Comparison of ENCODE assay signal across 1 cellular context in the genomic region with DNA sequence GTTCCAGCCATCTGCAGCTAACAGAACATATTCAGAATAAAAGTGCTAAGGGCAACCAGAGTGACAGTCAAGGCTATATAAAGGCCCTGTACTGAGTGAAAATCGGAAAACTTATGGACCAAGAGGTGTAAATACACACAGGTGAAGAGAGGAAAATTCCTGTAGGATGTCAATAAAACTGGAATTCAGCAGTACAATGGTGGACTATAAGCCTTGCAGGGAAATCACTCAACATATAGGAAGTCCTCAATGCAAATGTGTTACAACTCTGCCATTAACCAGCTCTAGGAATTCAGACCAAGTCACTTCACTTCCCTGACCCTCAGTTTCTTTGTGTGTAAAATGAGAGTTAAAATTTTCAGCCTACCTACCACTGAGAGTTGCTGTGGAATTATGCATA.
TF ChIP-seq lines count a peak whose summit lies in the region.

No MANE protein-coding gene starts in this region.

TF ChIP-seq in HepG2, 621 proteins besides CTCF, POLR2A, EP300 and RAD21 (continues in another document):
- TF ChIP-seq MYC (CRISPR knock-in tag; IDR thresholded peaks at IDR 0.05; ENCODE audit: borderline replicate concordance) (no peak), EED (CRISPR knock-in tag; IDR thresholded peaks at IDR 0.05) (no peak), CC2D1A (CRISPR knock-in tag; IDR thresholded peaks at IDR 0.05) (no peak), LCORL (IDR thresholded peaks at IDR 0.05) (no peak), LCORL (CRISPR knock-in tag; IDR thresholded peaks at IDR 0.05) (no peak), SOX13 (IDR thresholded peaks at IDR 0.05) (no peak), SOX13 (CRISPR knock-in tag; conservative IDR thresholded peaks at IDR 0.05 in 1 of 2, IDR thresholded peaks at IDR 0.05 in 1 of 2) (peak in 1 of 2 experiments; percentile 64; a peak in 1 of 4 replicates), PCBP2 (optimal IDR thresholded peaks at IDR 0.05; ENCODE audit: low read depth, low read length, poor library complexity, severe bottlenecking) (no peak), PHF5A (CRISPR knock-in tag; IDR thresholded peaks at IDR 0.05; ENCODE audit: low read depth, unreplicated experiment) (no peak), ZNF839 (CRISPR knock-in tag; IDR thresholded peaks at IDR 0.05; ENCODE audit: borderline replicate concordance) (no peak), ELF3 (CRISPR knock-in tag; IDR thresholded peaks at IDR 0.05) (peak; percentile 46; the same call in 1 of the 2 replicates), ZNF850 (CRISPR knock-in tag; conservative IDR thresholded peaks at IDR 0.05) (no peak), HDAC2 (CRISPR knock-in tag; IDR thresholded peaks at IDR 0.05) (peak; percentile 10; the same call in 1 of the 2 replicates), RFX5 (IDR thresholded peaks at IDR 0.05; ENCODE audit: low read depth, low read length) (no peak), GPN1 (CRISPR knock-in tag; IDR thresholded peaks at IDR 0.05; ENCODE audit: borderline replicate concordance) (no peak), CENPX (CRISPR knock-in tag; IDR thresholded peaks at IDR 0.05) (no peak), ZFYVE20 (CRISPR knock-in tag; IDR thresholded peaks at IDR 0.05; ENCODE audit: borderline replicate concordance, low read depth) (no peak), ZC3H4 (CRISPR knock-in tag; IDR thresholded peaks at IDR 0.05; ENCODE audit: borderline replicate concordance) (no peak), ZSCAN25 (CRISPR knock-in tag; IDR thresholded peaks at IDR 0.05) (no peak), PTBP1 (IDR thresholded peaks at IDR 0.05; ENCODE audit: low read depth, low read length, poor library complexity, severe bottlenecking) (no peak), TGIF2 (CRISPR knock-in tag; IDR thresholded peaks at IDR 0.05) (no peak), FOXA3 (CRISPR knock-in tag; IDR thresholded peaks at IDR 0.05) (peak; percentile 63), ZFP36L2 (CRISPR knock-in tag; IDR thresholded peaks at IDR 0.05) (no peak), ZNF549 (CRISPR knock-in tag; IDR thresholded peaks at IDR 0.05) (no peak), ZNF766 (CRISPR knock-in tag; IDR thresholded peaks at IDR 0.05; ENCODE audit: borderline replicate concordance) (no peak), SOX5 (CRISPR knock-in tag; IDR thresholded peaks at IDR 0.05; ENCODE audit: borderline replicate concordance) (peak; percentile 68; the same call in 1 of the 2 replicates), ADNP (CRISPR knock-in tag; IDR thresholded peaks at IDR 0.05) (no peak), ARNT2 (CRISPR knock-in tag; IDR thresholded peaks at IDR 0.05; ENCODE audit: low read depth) (no peak), ZNF326 (CRISPR knock-in tag; IDR thresholded peaks at IDR 0.05; ENCODE audit: borderline replicate concordance) (no peak), ZNF782 (CRISPR knock-in tag; IDR thresholded peaks at IDR 0.05; ENCODE audit: borderline replicate concordance) (no peak), ZNF883 (CRISPR knock-in tag; IDR thresholded peaks at IDR 0.05; ENCODE audit: not compliant biosample characterization) (no peak), ZMYM3 (CRISPR knock-in tag; IDR thresholded peaks at IDR 0.05) (no peak), SETDB1 (CRISPR knock-in tag; IDR thresholded peaks at IDR 0.05; ENCODE audit: borderline replicate concordance) (no peak), ZNF12 (CRISPR knock-in tag; IDR thresholded peaks at IDR 0.05) (no peak), CEBPG (CRISPR knock-in tag; IDR thresholded peaks at IDR 0.05) (peak; percentile 26; the same call in 1 of the 2 replicates)
- TF ChIP-seq, protein P1, sequence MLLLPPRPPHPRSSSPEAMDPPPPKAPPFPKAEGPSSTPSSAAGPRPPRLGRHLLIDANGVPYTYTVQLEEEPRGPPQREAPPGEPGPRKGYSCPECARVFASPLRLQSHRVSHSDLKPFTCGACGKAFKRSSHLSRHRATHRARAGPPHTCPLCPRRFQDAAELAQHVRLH (CRISPR knock-in tag; IDR thresholded peaks at IDR 0.05; ENCODE audit: borderline replicate concordance, low read depth): no peak
- TF ChIP-seq, protein P2, sequence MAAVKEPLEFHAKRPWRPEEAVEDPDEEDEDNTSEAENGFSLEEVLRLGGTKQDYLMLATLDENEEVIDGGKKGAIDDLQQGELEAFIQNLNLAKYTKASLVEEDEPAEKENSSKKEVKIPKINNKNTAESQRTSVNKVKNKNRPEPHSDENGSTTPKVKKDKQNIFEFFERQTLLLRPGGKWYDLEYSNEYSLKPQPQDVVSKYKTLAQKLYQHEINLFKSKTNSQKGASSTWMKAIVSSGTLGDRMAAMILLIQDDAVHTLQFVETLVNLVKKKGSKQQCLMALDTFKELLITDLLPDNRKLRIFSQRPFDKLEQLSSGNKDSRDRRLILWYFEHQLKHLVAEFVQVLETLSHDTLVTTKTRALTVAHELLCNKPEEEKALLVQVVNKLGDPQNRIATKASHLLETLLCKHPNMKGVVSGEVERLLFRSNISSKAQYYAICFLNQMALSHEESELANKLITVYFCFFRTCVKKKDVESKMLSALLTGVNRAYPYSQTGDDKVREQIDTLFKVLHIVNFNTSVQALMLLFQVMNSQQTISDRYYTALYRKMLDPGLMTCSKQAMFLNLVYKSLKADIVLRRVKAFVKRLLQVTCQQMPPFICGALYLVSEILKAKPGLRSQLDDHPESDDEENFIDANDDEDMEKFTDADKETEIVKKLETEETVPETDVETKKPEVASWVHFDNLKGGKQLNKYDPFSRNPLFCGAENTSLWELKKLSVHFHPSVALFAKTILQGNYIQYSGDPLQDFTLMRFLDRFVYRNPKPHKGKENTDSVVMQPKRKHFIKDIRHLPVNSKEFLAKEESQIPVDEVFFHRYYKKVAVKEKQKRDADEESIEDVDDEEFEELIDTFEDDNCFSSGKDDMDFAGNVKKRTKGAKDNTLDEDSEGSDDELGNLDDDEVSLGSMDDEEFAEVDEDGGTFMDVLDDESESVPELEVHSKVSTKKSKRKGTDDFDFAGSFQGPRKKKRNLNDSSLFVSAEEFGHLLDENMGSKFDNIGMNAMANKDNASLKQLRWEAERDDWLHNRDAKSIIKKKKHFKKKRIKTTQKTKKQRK (IDR thresholded peaks at IDR 0.05; ENCODE audit: low read length): no peak
- TF ChIP-seq, protein P3, sequence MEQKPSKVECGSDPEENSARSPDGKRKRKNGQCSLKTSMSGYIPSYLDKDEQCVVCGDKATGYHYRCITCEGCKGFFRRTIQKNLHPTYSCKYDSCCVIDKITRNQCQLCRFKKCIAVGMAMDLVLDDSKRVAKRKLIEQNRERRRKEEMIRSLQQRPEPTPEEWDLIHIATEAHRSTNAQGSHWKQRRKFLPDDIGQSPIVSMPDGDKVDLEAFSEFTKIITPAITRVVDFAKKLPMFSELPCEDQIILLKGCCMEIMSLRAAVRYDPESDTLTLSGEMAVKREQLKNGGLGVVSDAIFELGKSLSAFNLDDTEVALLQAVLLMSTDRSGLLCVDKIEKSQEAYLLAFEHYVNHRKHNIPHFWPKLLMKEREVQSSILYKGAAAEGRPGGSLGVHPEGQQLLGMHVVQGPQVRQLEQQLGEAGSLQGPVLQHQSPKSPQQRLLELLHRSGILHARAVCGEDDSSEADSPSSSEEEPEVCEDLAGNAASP (CRISPR knock-in tag; IDR thresholded peaks at IDR 0.05; ENCODE audit: borderline replicate concordance): no peak
- TF ChIP-seq, protein P4, sequence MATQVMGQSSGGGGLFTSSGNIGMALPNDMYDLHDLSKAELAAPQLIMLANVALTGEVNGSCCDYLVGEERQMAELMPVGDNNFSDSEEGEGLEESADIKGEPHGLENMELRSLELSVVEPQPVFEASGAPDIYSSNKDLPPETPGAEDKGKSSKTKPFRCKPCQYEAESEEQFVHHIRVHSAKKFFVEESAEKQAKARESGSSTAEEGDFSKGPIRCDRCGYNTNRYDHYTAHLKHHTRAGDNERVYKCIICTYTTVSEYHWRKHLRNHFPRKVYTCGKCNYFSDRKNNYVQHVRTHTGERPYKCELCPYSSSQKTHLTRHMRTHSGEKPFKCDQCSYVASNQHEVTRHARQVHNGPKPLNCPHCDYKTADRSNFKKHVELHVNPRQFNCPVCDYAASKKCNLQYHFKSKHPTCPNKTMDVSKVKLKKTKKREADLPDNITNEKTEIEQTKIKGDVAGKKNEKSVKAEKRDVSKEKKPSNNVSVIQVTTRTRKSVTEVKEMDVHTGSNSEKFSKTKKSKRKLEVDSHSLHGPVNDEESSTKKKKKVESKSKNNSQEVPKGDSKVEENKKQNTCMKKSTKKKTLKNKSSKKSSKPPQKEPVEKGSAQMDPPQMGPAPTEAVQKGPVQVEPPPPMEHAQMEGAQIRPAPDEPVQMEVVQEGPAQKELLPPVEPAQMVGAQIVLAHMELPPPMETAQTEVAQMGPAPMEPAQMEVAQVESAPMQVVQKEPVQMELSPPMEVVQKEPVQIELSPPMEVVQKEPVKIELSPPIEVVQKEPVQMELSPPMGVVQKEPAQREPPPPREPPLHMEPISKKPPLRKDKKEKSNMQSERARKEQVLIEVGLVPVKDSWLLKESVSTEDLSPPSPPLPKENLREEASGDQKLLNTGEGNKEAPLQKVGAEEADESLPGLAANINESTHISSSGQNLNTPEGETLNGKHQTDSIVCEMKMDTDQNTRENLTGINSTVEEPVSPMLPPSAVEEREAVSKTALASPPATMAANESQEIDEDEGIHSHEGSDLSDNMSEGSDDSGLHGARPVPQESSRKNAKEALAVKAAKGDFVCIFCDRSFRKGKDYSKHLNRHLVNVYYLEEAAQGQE (IDR thresholded peaks at IDR 0.05; ENCODE audit: borderline replicate concordance in 1 of 2, low read depth in 1 of 2, low read length in 2 of 2): no peak
- TF ChIP-seq, protein P5, sequence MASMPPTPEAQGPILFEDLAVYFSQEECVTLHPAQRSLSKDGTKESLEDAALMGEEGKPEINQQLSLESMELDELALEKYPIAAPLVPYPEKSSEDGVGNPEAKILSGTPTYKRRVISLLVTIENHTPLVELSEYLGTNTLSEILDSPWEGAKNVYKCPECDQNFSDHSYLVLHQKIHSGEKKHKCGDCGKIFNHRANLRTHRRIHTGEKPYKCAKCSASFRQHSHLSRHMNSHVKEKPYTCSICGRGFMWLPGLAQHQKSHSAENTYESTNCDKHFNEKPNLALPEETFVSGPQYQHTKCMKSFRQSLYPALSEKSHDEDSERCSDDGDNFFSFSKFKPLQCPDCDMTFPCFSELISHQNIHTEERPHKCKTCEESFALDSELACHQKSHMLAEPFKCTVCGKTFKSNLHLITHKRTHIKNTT (CRISPR knock-in tag; IDR thresholded peaks at IDR 0.05): no peak
- TF ChIP-seq, protein P6, sequence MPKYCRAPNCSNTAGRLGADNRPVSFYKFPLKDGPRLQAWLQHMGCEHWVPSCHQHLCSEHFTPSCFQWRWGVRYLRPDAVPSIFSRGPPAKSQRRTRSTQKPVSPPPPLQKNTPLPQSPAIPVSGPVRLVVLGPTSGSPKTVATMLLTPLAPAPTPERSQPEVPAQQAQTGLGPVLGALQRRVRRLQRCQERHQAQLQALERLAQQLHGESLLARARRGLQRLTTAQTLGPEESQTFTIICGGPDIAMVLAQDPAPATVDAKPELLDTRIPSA (CRISPR knock-in tag; IDR thresholded peaks at IDR 0.05; ENCODE audit: borderline replicate concordance): no peak
- TF ChIP-seq, protein P7, sequence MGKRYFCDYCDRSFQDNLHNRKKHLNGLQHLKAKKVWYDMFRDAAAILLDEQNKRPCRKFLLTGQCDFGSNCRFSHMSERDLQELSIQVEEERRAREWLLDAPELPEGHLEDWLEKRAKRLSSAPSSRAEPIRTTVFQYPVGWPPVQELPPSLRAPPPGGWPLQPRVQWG (CRISPR knock-in tag; IDR thresholded peaks at IDR 0.05; ENCODE audit: borderline replicate concordance, low read depth): no peak
- TF ChIP-seq, protein P8, sequence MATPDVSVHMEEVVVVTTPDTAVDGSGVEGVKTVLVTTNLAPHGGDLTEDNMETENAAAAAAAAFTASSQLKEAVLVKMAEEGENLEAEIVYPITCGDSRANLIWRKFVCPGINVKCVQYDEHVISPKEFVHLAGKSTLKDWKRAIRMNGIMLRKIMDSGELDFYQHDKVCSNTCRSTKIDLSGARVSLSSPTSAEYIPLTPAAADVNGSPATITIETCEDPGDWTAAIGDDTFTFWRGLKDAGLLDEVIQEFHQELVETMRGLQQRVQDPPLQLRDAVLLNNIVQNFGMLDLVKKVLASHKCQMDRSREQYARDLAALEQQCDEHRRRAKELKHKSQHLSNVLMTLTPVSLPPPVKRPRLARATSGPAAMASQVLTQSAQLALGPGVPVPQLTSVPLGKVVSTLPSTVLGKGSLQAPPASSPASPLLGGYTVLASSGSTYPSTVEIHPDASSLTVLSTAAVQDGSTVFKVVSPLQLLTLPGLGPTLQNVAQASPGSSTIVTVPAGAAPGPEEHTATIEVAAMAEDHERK (CRISPR knock-in tag; IDR thresholded peaks at IDR 0.05; ENCODE audit: low read depth): no peak
- TF ChIP-seq, protein P9, sequence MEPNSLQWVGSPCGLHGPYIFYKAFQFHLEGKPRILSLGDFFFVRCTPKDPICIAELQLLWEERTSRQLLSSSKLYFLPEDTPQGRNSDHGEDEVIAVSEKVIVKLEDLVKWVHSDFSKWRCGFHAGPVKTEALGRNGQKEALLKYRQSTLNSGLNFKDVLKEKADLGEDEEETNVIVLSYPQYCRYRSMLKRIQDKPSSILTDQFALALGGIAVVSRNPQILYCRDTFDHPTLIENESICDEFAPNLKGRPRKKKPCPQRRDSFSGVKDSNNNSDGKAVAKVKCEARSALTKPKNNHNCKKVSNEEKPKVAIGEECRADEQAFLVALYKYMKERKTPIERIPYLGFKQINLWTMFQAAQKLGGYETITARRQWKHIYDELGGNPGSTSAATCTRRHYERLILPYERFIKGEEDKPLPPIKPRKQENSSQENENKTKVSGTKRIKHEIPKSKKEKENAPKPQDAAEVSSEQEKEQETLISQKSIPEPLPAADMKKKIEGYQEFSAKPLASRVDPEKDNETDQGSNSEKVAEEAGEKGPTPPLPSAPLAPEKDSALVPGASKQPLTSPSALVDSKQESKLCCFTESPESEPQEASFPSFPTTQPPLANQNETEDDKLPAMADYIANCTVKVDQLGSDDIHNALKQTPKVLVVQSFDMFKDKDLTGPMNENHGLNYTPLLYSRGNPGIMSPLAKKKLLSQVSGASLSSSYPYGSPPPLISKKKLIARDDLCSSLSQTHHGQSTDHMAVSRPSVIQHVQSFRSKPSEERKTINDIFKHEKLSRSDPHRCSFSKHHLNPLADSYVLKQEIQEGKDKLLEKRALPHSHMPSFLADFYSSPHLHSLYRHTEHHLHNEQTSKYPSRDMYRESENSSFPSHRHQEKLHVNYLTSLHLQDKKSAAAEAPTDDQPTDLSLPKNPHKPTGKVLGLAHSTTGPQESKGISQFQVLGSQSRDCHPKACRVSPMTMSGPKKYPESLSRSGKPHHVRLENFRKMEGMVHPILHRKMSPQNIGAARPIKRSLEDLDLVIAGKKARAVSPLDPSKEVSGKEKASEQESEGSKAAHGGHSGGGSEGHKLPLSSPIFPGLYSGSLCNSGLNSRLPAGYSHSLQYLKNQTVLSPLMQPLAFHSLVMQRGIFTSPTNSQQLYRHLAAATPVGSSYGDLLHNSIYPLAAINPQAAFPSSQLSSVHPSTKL (CRISPR knock-in tag; IDR thresholded peaks at IDR 0.05): peak; percentile 69; the same call in 1 of the 2 replicates
- TF ChIP-seq, protein P10, sequence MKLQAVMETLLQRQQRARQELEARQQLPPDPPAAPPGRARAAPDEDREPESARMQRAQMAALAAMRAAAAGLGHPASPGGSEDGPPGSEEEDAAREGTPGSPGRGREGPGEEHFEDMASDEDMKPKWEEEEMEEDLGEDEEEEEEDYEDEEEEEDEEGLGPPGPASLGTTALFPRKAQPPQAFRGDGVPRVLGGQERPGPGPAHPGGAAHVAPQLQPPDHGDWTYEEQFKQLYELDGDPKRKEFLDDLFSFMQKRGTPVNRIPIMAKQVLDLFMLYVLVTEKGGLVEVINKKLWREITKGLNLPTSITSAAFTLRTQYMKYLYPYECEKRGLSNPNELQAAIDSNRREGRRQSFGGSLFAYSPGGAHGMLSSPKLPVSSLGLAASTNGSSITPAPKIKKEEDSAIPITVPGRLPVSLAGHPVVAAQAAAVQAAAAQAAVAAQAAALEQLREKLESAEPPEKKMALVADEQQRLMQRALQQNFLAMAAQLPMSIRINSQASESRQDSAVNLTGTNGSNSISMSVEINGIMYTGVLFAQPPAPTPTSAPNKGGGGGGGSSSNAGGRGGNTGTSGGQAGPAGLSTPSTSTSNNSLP (IDR thresholded peaks at IDR 0.05; ENCODE audit: low read depth, low read length): peak; percentile 55; the same call in 1 of the 2 replicates
